Comparison of ENCODE assay signal across 8 cellular contexts in genomic region chr5:90528704-90529233, GRCh38. TPM values are rescaled to one million over a fixed set of nuclear protein-coding genes. Genes with fewer than 3 reads are reported as not detected.
A peak's percentile ranks its signal among the peaks of the same experiment; 100 is the strongest.
DNase-seq lines count a peak whose midpoint lies in the region; ATAC-seq, FAIRE-seq and TF ChIP-seq lines count a peak whose summit lies in the region.

No MANE protein-coding gene starts in this region.

- H3K27ac Mint-ChIP-seq in activated T-cell treated with anti-CD3 and anti-CD28 coated beads, Interleukin-2, amount 50 U/mL, for 24 hours = peak overlapping the region; percentile 89

- H3K4me1 ChIP-seq in HUES64 (ENCODE audit: insufficient read depth, low read length) (peaks cover 5% of the 10 kb centered on the region), gastroesophageal sphincter (peaks cover 3 to 39% (median 15%) of the 10 kb centered on the region in 3 donors), prostate gland (replicated peaks) (no peaks in the 10 kb centered on the region)

- no peak for TF ChIP-seq EP300 in gastroesophageal sphincter (IDR thresholded peaks at IDR 0.05)

- peak; percentile 33 for FAIRE-seq in GM18507 (lab: Jason Lieb, UNC)

- H3K9ac ChIP-seq in HUES64 (ENCODE audit: low read depth, low read length) = peak overlapping the region; percentile 74

- TF ChIP-seq CTCF in AG09309 (IDR thresholded peaks at IDR 0.05; ENCODE audit: control insufficient read depth, insufficient read depth, low read depth, low read length, missing control alignments) = no peak
- TF ChIP-seq CTCF in gastroesophageal sphincter (IDR thresholded peaks at IDR 0.05) = no peak
- no peak for TF ChIP-seq CTCF in prostate gland (IDR thresholded peaks at IDR 0.05)

- no peaks in the 10 kb centered on the region for H3K9me3 ChIP-seq in HUES64 (ENCODE audit: insufficient read depth, low read depth, low read length)
- no peaks in the 10 kb centered on the region for H3K9me3 ChIP-seq in gastroesophageal sphincter
- H3K9me3 ChIP-seq in prostate gland = no peaks in the 10 kb centered on the region

- H3K36me3 Mint-ChIP-seq in activated T-cell treated with anti-CD3 and anti-CD28 coated beads, Interleukin-2, amount 50 U/mL, for 24 hours (ENCODE audit: low read depth) = peaks cover 37% of the 10 kb centered on the region

- WGBS in HUES64 = 3% methylated on average over 17 of the region's 17 CpGs
- 1 to 2% methylated on average over 15 to 16 of the region's 17 CpGs for WGBS in gastroesophageal sphincter (ENCODE audit: low coverage in 1 of 2), 2 donors
- WGBS in prostate gland = 1% methylated on average over 17 of the region's 17 CpGs

- H3K4me3 Mint-ChIP-seq in activated T-cell treated with anti-CD3 and anti-CD28 coated beads, Interleukin-2, amount 50 U/mL, for 24 hours = peak overlapping the region; percentile 95

- H3K27me3 ChIP-seq in HUES64 (ENCODE audit: insufficient read depth, low read length) (no peaks in the 10 kb centered on the region), gastroesophageal sphincter (no peaks in the 10 kb centered on the region), prostate gland (replicated peaks; ENCODE audit: insufficient read depth) (no peaks in the 10 kb centered on the region)

- TF ChIP-seq POLR2A in gastroesophageal sphincter (IDR thresholded peaks at IDR 0.05) = no peak
- TF ChIP-seq POLR2A in prostate gland (IDR thresholded peaks at IDR 0.05) = no peak

- H3K4me3 ChIP-seq in AG09309 (ENCODE audit: control insufficient read depth, low read depth, low read length) (peak overlapping the region; percentile 93), HUES64 (ENCODE audit: low read length) (peak overlapping the region; percentile 89), gastroesophageal sphincter (peak overlapping the region; percentile 83 to 88), prostate gland (peak overlapping the region; percentile 72 to 86)

- ATAC-seq in gastroesophageal sphincter (no peak), sciatic nerve (no peak), GM18909 (IDR thresholded peaks at IDR 0.05; ENCODE audit: poor library complexity, unreplicated experiment) (no peak)

- H3K27me3 Mint-ChIP-seq in activated T-cell treated with anti-CD3 and anti-CD28 coated beads, Interleukin-2, amount 50 U/mL, for 24 hours = peaks cover 9% of the 10 kb centered on the region

- H3K36me3 ChIP-seq in HUES64 (ENCODE audit: insufficient read depth, low read length) = peaks cover 11% of the 10 kb centered on the region
- peaks cover 0 to 16% of the 10 kb centered on the region in 2 donors for H3K36me3 ChIP-seq in gastroesophageal sphincter
- no peaks in the 10 kb centered on the region for H3K36me3 ChIP-seq in prostate gland

- DNase-seq in AG09309 (ENCODE audit: low read depth) = peak; percentile 1
- no peak for DNase-seq in GM18507 (ENCODE audit: extremely low spot score, insufficient read length, low read depth)
- no peak for DNase-seq in activated T-cell treated with anti-CD3 and anti-CD28 coated beads, Interleukin-2, amount 50 U/mL, for 24 hours
- peak; percentile 5 for DNase-seq in prostate gland (ENCODE audit: low spot score)
- DNase-seq in sciatic nerve (ENCODE audit: low spot score) = no peak

- intact Hi-C loops in prostate gland (cut with DNase I) = loop anchor here (1.0 to 10.0 kb wide), 2 partner anchors 54 to 114 kb away; partner anchors contain the start of genes MBLAC2 and POLR3G
- intact Hi-C loops in sciatic nerve (cut with DNase I) = no loop called here

- H3K27ac ChIP-seq in HUES64 (ENCODE audit: low read depth, low read length) (no peak overlapping the region; the same call in 1 of the 2 replicates), gastroesophageal sphincter (peak overlapping the region; percentile 84 to 98 (median 94)), prostate gland (peak overlapping the region; percentile 89 to 92)

- H3K4me1 Mint-ChIP-seq in activated T-cell treated with anti-CD3 and anti-CD28 coated beads, Interleukin-2, amount 50 U/mL, for 24 hours (ENCODE audit: low read depth) = peaks cover 35% of the 10 kb centered on the region

- H3K9me3 Mint-ChIP-seq in activated T-cell treated with anti-CD3 and anti-CD28 coated beads, Interleukin-2, amount 50 U/mL, for 24 hours = no peaks in the 10 kb centered on the region

RNA-seq across cellular contexts. Expression of gene LYSMD3, which starts 0.6 kb away (rescaled TPM):
- 8.4 TPM for polyA plus RNA-seq in HUES64 (2013, experiment 1 of 2)
- polyA plus RNA-seq in HUES64 (2013, experiment 2 of 2) = 10.1 TPM
- total RNA-seq in gastroesophageal sphincter (10 to 100 TPM; 14.2 to 27.6 (median 22.0) TPM), prostate gland (10 to 100 TPM; 11.8 to 18.0 TPM), sciatic nerve (23.7 TPM)

RNA-seq across cellular contexts. Expression of gene ADGRV1, which starts 29.8 kb away (rescaled TPM):
- 22.5 TPM for polyA plus RNA-seq in HUES64 (2013, experiment 1 of 2)
- 25.4 TPM for polyA plus RNA-seq in HUES64 (2013, experiment 2 of 2)
- total RNA-seq in gastroesophageal sphincter (under 1 TPM; 0.08 to 0.87 (median 0.41) TPM), prostate gland (10 to 100 TPM; 16.4 to 20.9 TPM), sciatic nerve (1.7 TPM)

RNA-seq across cellular contexts. Expression of gene POLR3G, which starts 54.1 kb away (rescaled TPM):
- polyA plus RNA-seq in HUES64 (2013, experiment 1 of 2) = 94.5 TPM
- polyA plus RNA-seq in HUES64 (2013, experiment 2 of 2) = 81.6 TPM
- 1 to 10 TPM in 2 of 4 donors, under 1 TPM in 2; 0.67 to 2.8 (median 1.3) TPM for total RNA-seq in gastroesophageal sphincter
- 1 to 10 TPM in 1 of 2 donors, under 1 TPM in 1; 0.18 to 6.4 TPM for total RNA-seq in prostate gland
- total RNA-seq in sciatic nerve = 5.6 TPM

RNA-seq across cellular contexts. Expression of gene MBLAC2, which starts 54.2 kb away (rescaled TPM):
- 3.6 TPM for polyA plus RNA-seq in HUES64 (2013, experiment 1 of 2)
- polyA plus RNA-seq in HUES64 (2013, experiment 2 of 2) = 3.6 TPM
- 1 to 10 TPM; 2.3 to 7.8 (median 4.9) TPM for total RNA-seq in gastroesophageal sphincter
- 10 to 100 TPM in 1 of 2 donors, 1 to 10 TPM in 1; 3.9 to 12.9 TPM for total RNA-seq in prostate gland
- total RNA-seq in sciatic nerve = 8.0 TPM

Comparison
In these comparisons a context has a peak if more than half of its experiments do, and no peak if none do; other contexts are left out.
1. DNase-seq: peak in AG09309 (single experiment) and prostate gland (single experiment); none in GM18507 (single experiment), activated T-cell treated with anti-CD3 and anti-CD28 coated beads, Interleukin-2, amount 50 U/mL, for 24 hours (single experiment) and sciatic nerve (single experiment).
2. Peak in every context shown above with its lines, with median percentiles within 50 percentile points of each other: H3K4me3 ChIP-seq.